ENCODE assay signal across 8 cellular contexts in the genomic region with DNA sequence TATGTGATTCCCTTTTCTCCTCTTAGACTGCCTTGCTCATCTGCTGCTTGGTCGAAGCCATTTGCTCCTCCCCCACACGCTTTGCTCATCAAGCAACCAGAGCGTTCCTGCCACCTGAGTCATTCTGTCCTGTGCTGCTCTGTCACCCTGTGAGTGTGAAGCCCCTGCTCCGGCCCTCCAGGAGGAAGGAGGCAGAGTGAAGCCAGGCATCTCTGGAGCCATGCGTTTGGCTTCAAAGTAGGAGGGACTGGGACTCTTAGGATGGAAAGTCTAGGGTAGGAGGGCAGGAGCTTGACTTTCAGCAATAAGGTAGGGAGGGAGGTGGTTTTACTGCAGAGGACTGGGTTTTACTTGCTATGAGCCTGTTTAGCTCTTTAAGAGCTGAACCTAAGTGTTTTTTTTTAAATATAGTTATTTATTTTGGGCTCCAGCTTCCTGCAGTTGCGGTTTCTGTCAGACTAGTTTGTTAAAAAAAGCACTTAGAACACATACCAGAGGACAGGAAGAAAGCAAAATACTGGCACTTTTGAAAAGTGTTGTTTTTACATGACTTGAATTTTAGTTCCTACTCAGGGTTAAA.
DNase-seq lines count a peak whose midpoint lies in the region; ATAC-seq and TF ChIP-seq lines count a peak whose summit lies in the region.

No MANE protein-coding gene starts in this region.

- peaks cover 26% of the 10 kb centered on the region for H3K4me1 Mint-ChIP-seq in activated naive CD4-positive, alpha-beta T cell treated with anti-CD3 and anti-CD28 coated beads for 36 hours (ENCODE audit: low read depth)

- no peak overlapping the region for H3K27ac ChIP-seq in right atrium auricular region

- DNase-seq in right atrium auricular region (ENCODE audit: low spot score) (peak; percentile 59), Right ventricle myocardium inferior (ENCODE audit: missing footprints) (no peak), iPS DF 19.7 (ENCODE audit: low read depth, low spot score) (peak; percentile 67), cerebellar cortex (ENCODE audit: low spot score) (no peak)
- DNase-seq in activated naive CD4-positive, alpha-beta T cell treated with anti-CD3 and anti-CD28 coated beads for 36 hours: peak; percentile 92
- peak; percentile 87 for DNase-seq in stimulated activated CD4-positive, alpha-beta T cell treated with anti-CD3 and anti-CD28 coated beads, Interleukin-15, amount 100 ng/mL, for 24 hours

- no peaks in the 10 kb centered on the region for H3K9me3 ChIP-seq in right atrium auricular region

- intact Hi-C loops in Right ventricle myocardium inferior (cut with DNase I): no loop called here
- intact Hi-C loops in activated naive CD4-positive, alpha-beta T cell treated with anti-CD3 and anti-CD28 coated beads for 36 hours (cut with micrococcal nuclease): loop anchor here (1.0 to 2.0 kb wide), 6 partner anchors 27 to 321 kb away; a partner anchor contains a TSS

- peak; percentile 42; the same call in 1 of the 2 replicates for TF ChIP-seq POLR2A in Raji (IDR thresholded peaks at IDR 0.05; ENCODE audit: insufficient read depth, low read depth, low read length)

- ATAC-seq in Right ventricle myocardium inferior: no peak
- ATAC-seq in HG03103 (IDR thresholded peaks at IDR 0.05; ENCODE audit: low read depth, unreplicated experiment): peak; percentile 90

- H3K36me3 Mint-ChIP-seq in activated naive CD4-positive, alpha-beta T cell treated with anti-CD3 and anti-CD28 coated beads for 36 hours (ENCODE audit: low read depth): no peaks in the 10 kb centered on the region

- TF ChIP-seq CTCF in right atrium auricular region (IDR thresholded peaks at IDR 0.05): no peak

- no peaks in the 10 kb centered on the region for H3K27me3 Mint-ChIP-seq in activated naive CD4-positive, alpha-beta T cell treated with anti-CD3 and anti-CD28 coated beads for 36 hours (ENCODE audit: low read depth)

- no peak overlapping the region for H3K4me3 ChIP-seq in right atrium auricular region

- H3K4me3 Mint-ChIP-seq in activated naive CD4-positive, alpha-beta T cell treated with anti-CD3 and anti-CD28 coated beads for 36 hours: peak overlapping the region; percentile 57

- H3K27ac Mint-ChIP-seq in activated naive CD4-positive, alpha-beta T cell treated with anti-CD3 and anti-CD28 coated beads for 36 hours: peak overlapping the region; percentile 89

- CTCF ChIA-PET in activated naive CD4-positive, alpha-beta T cell treated with anti-CD3 and anti-CD28 coated beads for 36 hours (lab: Charles Lee): interaction anchor here (0.5 to 3.2 kb wide), 7 partner anchors 10 to 214 kb away, joined by 3 to 11 read pairs (median 4); no protein-coding TSS in a partner anchor

- no peaks in the 10 kb centered on the region for H3K27me3 ChIP-seq in right atrium auricular region

- H3K4me1 ChIP-seq in right atrium auricular region: no peaks in the 10 kb centered on the region

- no peaks in the 10 kb centered on the region for H3K9me3 Mint-ChIP-seq in activated naive CD4-positive, alpha-beta T cell treated with anti-CD3 and anti-CD28 coated beads for 36 hours

- H3K36me3 ChIP-seq in right atrium auricular region: no peaks in the 10 kb centered on the region

Comparison
In these comparisons a context has a peak if more than half of its experiments do, and no peak if none do; other contexts are left out.
1. DNase-seq: peak in right atrium auricular region (single experiment), activated naive CD4-positive, alpha-beta T cell treated with anti-CD3 and anti-CD28 coated beads for 36 hours (single experiment), iPS DF 19.7 (single experiment) and stimulated activated CD4-positive, alpha-beta T cell treated with anti-CD3 and anti-CD28 coated beads, Interleukin-15, amount 100 ng/mL, for 24 hours (single experiment); none in Right ventricle myocardium inferior (single experiment) and cerebellar cortex (single experiment).